In genomic region chr2:216950547-216950946, GRCh38 we compare ENCODE assay signal across 19 cellular contexts.
"Had no signal": no experiment of that assay in that cellular context is flagged by ENCODE, and none has a peak within 500 bp of the region (broad histone marks: within the 10 kb centered on the region; RNA-seq: fewer than 3 reads in every experiment).

No MANE protein-coding gene starts in this region.

- H3K27ac ChIP-seq: hepatocyte, prostate gland, upper lobe of right lung had no signal

- H3K4me3 ChIP-seq: ascending aorta, hepatocyte, ovary, prostate gland, upper lobe of right lung had no signal

- H3K36me3 ChIP-seq: ascending aorta, ovary, prostate gland, upper lobe of right lung had no signal

- DNase-seq: activated B cell treated with CpG ODN at 0.5 μM for 24 hours; activated CD4-positive, alpha-beta T cell treated with anti-CD3 and anti-CD28 coated beads for 36 hours; activated CD4-positive, alpha-beta T cell treated with anti-CD3 and anti-CD28 coated beads, Interleukin-2, amount 50 U/mL, for 48 hours; activated CD8-positive, alpha-beta memory T cell treated with anti-CD3 and anti-CD28 coated beads, Interleukin-2, amount 50 U/mL, for 48 hours; activated T-cell treated with anti-CD3 and anti-CD28 coated beads, Interleukin-2, amount 50 U/mL, for 48 hours; central memory CD4-positive, alpha-beta T cell; effector memory CD4-positive, alpha-beta T cell; glutamatergic neuron; left ventricle myocardium superior; mammary epithelial cell; natural killer cell; stimulated activated CD4-positive, alpha-beta T cell treated with anti-CD3 and anti-CD28 coated beads, Interleukin-4, amount 100 ng/mL, for 4 hours; stimulated activated naive CD8-positive, alpha-beta T cell treated with anti-CD3 and anti-CD28 coated beads, Interleukin-15, Interleukin-2, amounts not matched to agents 100 U/mL and 50 U/mL, for 24 hours; T-helper 1 cell; upper lobe of right lung had no signal

- H3K9me3 ChIP-seq: ovary, prostate gland, upper lobe of right lung had no signal

- H3K79me2 ChIP-seq: hepatocyte had no signal

- H3K4me2 ChIP-seq: hepatocyte had no signal

- ATAC-seq: activated CD4-positive, alpha-beta T cell treated with anti-CD3 and anti-CD28 coated beads for 36 hours; left ventricle myocardium superior; natural killer cell; stimulated activated naive CD8-positive, alpha-beta T cell treated with anti-CD3 and anti-CD28 coated beads, Interleukin-15, Interleukin-2, amounts not matched to agents 100 U/mL and 50 U/mL, for 24 hours; upper lobe of right lung had no signal

- H2AFZ ChIP-seq: hepatocyte had no signal

- H3K4me1 ChIP-seq: ascending aorta, prostate gland, upper lobe of right lung had no signal
